ENCODE assay signal across 29 cellular contexts in genomic region chr1:184322253-184322652, GRCh38.
"Had no signal": no experiment of that assay in that cellular context is flagged by ENCODE, and none has a peak within 500 bp of the region (broad histone marks: within the 10 kb centered on the region; RNA-seq: fewer than 3 reads in every experiment).

No MANE protein-coding gene starts in this region.

- H3K36me3 ChIP-seq: ascending aorta, breast epithelium, cardiac muscle cell, esophagus muscularis mucosa, gastrocnemius medialis had no signal

- H3K4me3 Mint-ChIP-seq: activated CD4-positive, alpha-beta memory T cell treated with anti-CD3 and anti-CD28 coated beads, Interleukin-2, amount 10 ng/mL, durations not matched to agents 7 days and 5 days; activated CD4-positive, alpha-beta T cell treated with anti-CD3 and anti-CD28 coated beads, Interleukin-2, amount 10 ng/mL, durations not matched to agents 7 days and 5 days; activated naive CD4-positive, alpha-beta T cell treated with anti-CD3 and anti-CD28 coated beads, Interleukin-2, amount 10 ng/mL, durations not matched to agents 7 days and 5 days; activated naive CD8-positive, alpha-beta T cell treated with anti-CD3 and anti-CD28 coated beads, Interleukin-2, amount 10 ng/mL, durations not matched to agents 7 days and 5 days; activated T-cell treated with anti-CD3 and anti-CD28 coated beads, Interleukin-2, amount 50 U/mL, for 24 hours; activated T-cell treated with anti-CD3 and anti-CD28 coated beads, Interleukin-2, amount 50 U/mL, for 72 hours; brain; central memory CD8-positive, alpha-beta T cell; dendritic cell treated with granulocyte-macrophage colony-stimulating factor and Interleukin-4, amounts not matched to agents 40 ng/mL and 50 ng/mL, for 4 days had no signal

- DNase-seq: activated CD4-positive, alpha-beta memory T cell treated with anti-CD3 and anti-CD28 coated beads, Interleukin-2, amount 10 ng/mL, durations not matched to agents 7 days and 5 days; activated CD4-positive, alpha-beta T cell treated with anti-CD3 and anti-CD28 coated beads for 1 hour; activated CD4-positive, alpha-beta T cell treated with anti-CD3 and anti-CD28 coated beads for 4 hours; activated CD4-positive, alpha-beta T cell treated with anti-CD3 and anti-CD28 coated beads, Interleukin-2, amount 10 ng/mL, durations not matched to agents 7 days and 5 days; activated CD4-positive, alpha-beta T cell treated with anti-CD3 and anti-CD28 coated beads, Interleukin-2, amount 50 U/mL, for 4 hours; activated CD8-positive, alpha-beta memory T cell treated with anti-CD3 and anti-CD28 coated beads, Interleukin-2, amount 50 U/mL, for 48 hours; activated gamma-delta T cell; activated naive CD4-positive, alpha-beta T cell; activated naive CD4-positive, alpha-beta T cell treated with anti-CD3 and anti-CD28 coated beads, Interleukin-2, amount 10 ng/mL, durations not matched to agents 7 days and 5 days; activated naive CD8-positive, alpha-beta T cell treated with anti-CD3 and anti-CD28 coated beads, Interleukin-2, amount 10 ng/mL, durations not matched to agents 7 days and 5 days; activated T-cell treated with anti-CD3 and anti-CD28 coated beads for 4 hours; activated T-cell treated with anti-CD3 and anti-CD28 coated beads, Interleukin-2, amount 50 U/mL, for 24 hours; activated T-cell treated with anti-CD3 and anti-CD28 coated beads, Interleukin-2, amount 50 U/mL, for 72 hours; dorsolateral prefrontal cortex; effector memory CD4-positive, alpha-beta T cell; erythroblast; foreskin keratinocyte; gastrocnemius medialis; glutamatergic neuron; T-helper 2 cell had no signal

- H3K4me3 ChIP-seq: ascending aorta, breast epithelium, cardiac muscle cell, coronary artery, dorsolateral prefrontal cortex, esophagus muscularis mucosa, gastrocnemius medialis had no signal

- H3K27me3 Mint-ChIP-seq: activated naive CD4-positive, alpha-beta T cell treated with anti-CD3 and anti-CD28 coated beads, Interleukin-2, amount 10 ng/mL, durations not matched to agents 7 days and 5 days; activated naive CD8-positive, alpha-beta T cell treated with anti-CD3 and anti-CD28 coated beads, Interleukin-2, amount 10 ng/mL, durations not matched to agents 7 days and 5 days; dendritic cell treated with granulocyte-macrophage colony-stimulating factor and Interleukin-4, amounts not matched to agents 40 ng/mL and 50 ng/mL, for 4 days had no signal

- ATAC-seq: activated naive CD4-positive, alpha-beta T cell treated with anti-CD3 and anti-CD28 coated beads, Interleukin-2, amount 50 U/mL, for 72 hours; activated T-cell treated with anti-CD3 and anti-CD28 coated beads, Interleukin-2, amount 50 U/mL, for 72 hours; foreskin keratinocyte; gastrocnemius medialis had no signal

- H3K4me1 Mint-ChIP-seq: activated CD4-positive, alpha-beta memory T cell treated with anti-CD3 and anti-CD28 coated beads, Interleukin-2, amount 10 ng/mL, durations not matched to agents 7 days and 5 days; activated CD4-positive, alpha-beta T cell treated with anti-CD3 and anti-CD28 coated beads, Interleukin-2, amount 10 ng/mL, durations not matched to agents 7 days and 5 days; activated naive CD4-positive, alpha-beta T cell treated with anti-CD3 and anti-CD28 coated beads, Interleukin-2, amount 10 ng/mL, durations not matched to agents 7 days and 5 days; activated naive CD8-positive, alpha-beta T cell treated with anti-CD3 and anti-CD28 coated beads, Interleukin-2, amount 10 ng/mL, durations not matched to agents 7 days and 5 days; brain; central memory CD8-positive, alpha-beta T cell had no signal

- H3K9me3 Mint-ChIP-seq: activated CD4-positive, alpha-beta memory T cell treated with anti-CD3 and anti-CD28 coated beads, Interleukin-2, amount 10 ng/mL, durations not matched to agents 7 days and 5 days; activated CD4-positive, alpha-beta T cell treated with anti-CD3 and anti-CD28 coated beads, Interleukin-2, amount 10 ng/mL, durations not matched to agents 7 days and 5 days; activated naive CD4-positive, alpha-beta T cell treated with anti-CD3 and anti-CD28 coated beads, Interleukin-2, amount 10 ng/mL, durations not matched to agents 7 days and 5 days; activated naive CD4-positive, alpha-beta T cell treated with anti-CD3 and anti-CD28 coated beads, Interleukin-2, amount 50 U/mL, for 72 hours; activated naive CD8-positive, alpha-beta T cell treated with anti-CD3 and anti-CD28 coated beads, Interleukin-2, amount 10 ng/mL, durations not matched to agents 7 days and 5 days; activated T-cell treated with anti-CD3 and anti-CD28 coated beads, Interleukin-2, amount 50 U/mL, for 24 hours; activated T-cell treated with anti-CD3 and anti-CD28 coated beads, Interleukin-2, amount 50 U/mL, for 72 hours; brain; central memory CD8-positive, alpha-beta T cell; dendritic cell treated with granulocyte-macrophage colony-stimulating factor and Interleukin-4, amounts not matched to agents 40 ng/mL and 50 ng/mL, for 4 days had no signal

- H3K27me3 ChIP-seq: ascending aorta, breast epithelium, cardiac muscle cell, esophagus muscularis mucosa, gastrocnemius medialis had no signal

- H3K27ac ChIP-seq: ascending aorta, breast epithelium, cardiac muscle cell, coronary artery, dorsolateral prefrontal cortex, esophagus muscularis mucosa, foreskin keratinocyte, gastrocnemius medialis had no signal

- H3K4me1 ChIP-seq: ascending aorta, breast epithelium, esophagus muscularis mucosa, foreskin keratinocyte, gastrocnemius medialis had no signal

- H3K9me3 ChIP-seq: ascending aorta, breast epithelium, esophagus muscularis mucosa, gastrocnemius medialis had no signal

- H3K36me3 Mint-ChIP-seq: activated naive CD4-positive, alpha-beta T cell treated with anti-CD3 and anti-CD28 coated beads, Interleukin-2, amount 10 ng/mL, durations not matched to agents 7 days and 5 days; activated naive CD4-positive, alpha-beta T cell treated with anti-CD3 and anti-CD28 coated beads, Interleukin-2, amount 50 U/mL, for 72 hours; activated naive CD8-positive, alpha-beta T cell treated with anti-CD3 and anti-CD28 coated beads, Interleukin-2, amount 10 ng/mL, durations not matched to agents 7 days and 5 days; brain had no signal

- H3K27ac Mint-ChIP-seq: activated CD4-positive, alpha-beta memory T cell treated with anti-CD3 and anti-CD28 coated beads, Interleukin-2, amount 10 ng/mL, durations not matched to agents 7 days and 5 days; activated CD4-positive, alpha-beta T cell treated with anti-CD3 and anti-CD28 coated beads, Interleukin-2, amount 10 ng/mL, durations not matched to agents 7 days and 5 days; activated naive CD4-positive, alpha-beta T cell treated with anti-CD3 and anti-CD28 coated beads, Interleukin-2, amount 10 ng/mL, durations not matched to agents 7 days and 5 days; activated naive CD4-positive, alpha-beta T cell treated with anti-CD3 and anti-CD28 coated beads, Interleukin-2, amount 50 U/mL, for 72 hours; activated naive CD8-positive, alpha-beta T cell treated with anti-CD3 and anti-CD28 coated beads, Interleukin-2, amount 10 ng/mL, durations not matched to agents 7 days and 5 days; activated T-cell treated with anti-CD3 and anti-CD28 coated beads, Interleukin-2, amount 50 U/mL, for 24 hours; activated T-cell treated with anti-CD3 and anti-CD28 coated beads, Interleukin-2, amount 50 U/mL, for 72 hours; brain; dendritic cell treated with granulocyte-macrophage colony-stimulating factor and Interleukin-4, amounts not matched to agents 40 ng/mL and 50 ng/mL, for 4 days had no signal
